1 cellular context compared by ENCODE assay signal in the genomic region with DNA sequence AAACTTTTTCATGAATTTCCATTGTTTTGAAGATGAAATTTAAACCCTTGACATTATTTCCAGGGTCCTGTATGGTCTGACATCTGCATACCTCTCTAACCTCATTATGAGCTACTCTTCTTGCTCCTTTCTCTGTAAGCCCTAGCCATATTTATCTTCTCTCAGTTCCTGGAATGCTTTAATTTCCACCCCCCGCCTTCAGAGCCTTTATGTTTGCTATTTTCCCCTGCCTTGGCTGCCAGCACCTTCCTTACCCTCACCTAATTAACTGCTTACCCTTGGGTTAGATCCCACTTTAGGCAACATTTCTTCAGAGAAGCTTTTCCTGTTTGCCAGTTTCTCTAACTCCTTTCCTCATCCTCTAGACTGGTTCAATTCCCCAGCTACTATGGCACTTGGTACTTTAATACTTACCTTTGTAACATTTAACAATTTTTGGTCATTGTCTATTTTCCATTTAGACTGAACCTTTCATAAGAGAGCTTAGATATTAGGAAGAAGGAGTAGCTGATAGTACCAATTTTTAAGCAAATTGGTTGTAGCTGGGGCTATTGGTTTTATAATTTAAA.
TF ChIP-seq lines count a peak whose summit lies in the region.

No MANE protein-coding gene starts in this region.

TF ChIP-seq in GM12878, 131 proteins besides CTCF, POLR2A, EP300 and RAD21:
- TF ChIP-seq STAT3 (IDR thresholded peaks at IDR 0.05; ENCODE audit: low read depth, low read length) (no peak), ZNF622 (IDR thresholded peaks at IDR 0.05) (no peak), BMI1 (IDR thresholded peaks at IDR 0.05; ENCODE audit: borderline replicate concordance) (no peak), RBBP5 (conservative IDR thresholded peaks at IDR 0.05) (no peak), TARDBP (IDR thresholded peaks at IDR 0.05; ENCODE audit: borderline replicate concordance) (no peak), PAX5 (IDR thresholded peaks at IDR 0.05; ENCODE audit: borderline replicate concordance, low read depth, low read length) (no peak), NFYA (IDR thresholded peaks at IDR 0.05; ENCODE audit: borderline replicate concordance, low read depth, low read length) (no peak), MEF2A (IDR thresholded peaks at IDR 0.05; ENCODE audit: insufficient read depth, low read depth, low read length) (no peak), CHD1 (IDR thresholded peaks at IDR 0.05; ENCODE audit: low read depth, low read length) (no peak), CHD4 (IDR thresholded peaks at IDR 0.05) (no peak), SP1 (IDR thresholded peaks at IDR 0.05; ENCODE audit: low read depth, low read length) (no peak), SREBF1 (IDR thresholded peaks at IDR 0.05; ENCODE audit: low read length) (no peak), CREB1 (IDR thresholded peaks at IDR 0.05; ENCODE audit: low read depth) (no peak)
- TF ChIP-seq, protein P1, sequence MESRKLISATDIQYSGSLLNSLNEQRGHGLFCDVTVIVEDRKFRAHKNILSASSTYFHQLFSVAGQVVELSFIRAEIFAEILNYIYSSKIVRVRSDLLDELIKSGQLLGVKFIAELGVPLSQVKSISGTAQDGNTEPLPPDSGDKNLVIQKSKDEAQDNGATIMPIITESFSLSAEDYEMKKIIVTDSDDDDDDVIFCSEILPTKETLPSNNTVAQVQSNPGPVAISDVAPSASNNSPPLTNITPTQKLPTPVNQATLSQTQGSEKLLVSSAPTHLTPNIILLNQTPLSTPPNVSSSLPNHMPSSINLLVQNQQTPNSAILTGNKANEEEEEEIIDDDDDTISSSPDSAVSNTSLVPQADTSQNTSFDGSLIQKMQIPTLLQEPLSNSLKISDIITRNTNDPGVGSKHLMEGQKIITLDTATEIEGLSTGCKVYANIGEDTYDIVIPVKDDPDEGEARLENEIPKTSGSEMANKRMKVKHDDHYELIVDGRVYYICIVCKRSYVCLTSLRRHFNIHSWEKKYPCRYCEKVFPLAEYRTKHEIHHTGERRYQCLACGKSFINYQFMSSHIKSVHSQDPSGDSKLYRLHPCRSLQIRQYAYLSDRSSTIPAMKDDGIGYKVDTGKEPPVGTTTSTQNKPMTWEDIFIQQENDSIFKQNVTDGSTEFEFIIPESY (IDR thresholded peaks at IDR 0.05), result no peak
- TF ChIP-seq, protein P2, sequence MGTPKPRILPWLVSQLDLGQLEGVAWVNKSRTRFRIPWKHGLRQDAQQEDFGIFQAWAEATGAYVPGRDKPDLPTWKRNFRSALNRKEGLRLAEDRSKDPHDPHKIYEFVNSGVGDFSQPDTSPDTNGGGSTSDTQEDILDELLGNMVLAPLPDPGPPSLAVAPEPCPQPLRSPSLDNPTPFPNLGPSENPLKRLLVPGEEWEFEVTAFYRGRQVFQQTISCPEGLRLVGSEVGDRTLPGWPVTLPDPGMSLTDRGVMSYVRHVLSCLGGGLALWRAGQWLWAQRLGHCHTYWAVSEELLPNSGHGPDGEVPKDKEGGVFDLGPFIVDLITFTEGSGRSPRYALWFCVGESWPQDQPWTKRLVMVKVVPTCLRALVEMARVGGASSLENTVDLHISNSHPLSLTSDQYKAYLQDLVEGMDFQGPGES (IDR thresholded peaks at IDR 0.05), result no peak
- TF ChIP-seq, protein P3, sequence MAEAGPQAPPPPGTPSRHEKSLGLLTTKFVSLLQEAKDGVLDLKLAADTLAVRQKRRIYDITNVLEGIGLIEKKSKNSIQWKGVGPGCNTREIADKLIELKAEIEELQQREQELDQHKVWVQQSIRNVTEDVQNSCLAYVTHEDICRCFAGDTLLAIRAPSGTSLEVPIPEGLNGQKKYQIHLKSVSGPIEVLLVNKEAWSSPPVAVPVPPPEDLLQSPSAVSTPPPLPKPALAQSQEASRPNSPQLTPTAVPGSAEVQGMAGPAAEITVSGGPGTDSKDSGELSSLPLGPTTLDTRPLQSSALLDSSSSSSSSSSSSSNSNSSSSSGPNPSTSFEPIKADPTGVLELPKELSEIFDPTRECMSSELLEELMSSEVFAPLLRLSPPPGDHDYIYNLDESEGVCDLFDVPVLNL (IDR thresholded peaks at IDR 0.05; ENCODE audit: low read depth, low read length), result no peak
- TF ChIP-seq, protein P4, sequence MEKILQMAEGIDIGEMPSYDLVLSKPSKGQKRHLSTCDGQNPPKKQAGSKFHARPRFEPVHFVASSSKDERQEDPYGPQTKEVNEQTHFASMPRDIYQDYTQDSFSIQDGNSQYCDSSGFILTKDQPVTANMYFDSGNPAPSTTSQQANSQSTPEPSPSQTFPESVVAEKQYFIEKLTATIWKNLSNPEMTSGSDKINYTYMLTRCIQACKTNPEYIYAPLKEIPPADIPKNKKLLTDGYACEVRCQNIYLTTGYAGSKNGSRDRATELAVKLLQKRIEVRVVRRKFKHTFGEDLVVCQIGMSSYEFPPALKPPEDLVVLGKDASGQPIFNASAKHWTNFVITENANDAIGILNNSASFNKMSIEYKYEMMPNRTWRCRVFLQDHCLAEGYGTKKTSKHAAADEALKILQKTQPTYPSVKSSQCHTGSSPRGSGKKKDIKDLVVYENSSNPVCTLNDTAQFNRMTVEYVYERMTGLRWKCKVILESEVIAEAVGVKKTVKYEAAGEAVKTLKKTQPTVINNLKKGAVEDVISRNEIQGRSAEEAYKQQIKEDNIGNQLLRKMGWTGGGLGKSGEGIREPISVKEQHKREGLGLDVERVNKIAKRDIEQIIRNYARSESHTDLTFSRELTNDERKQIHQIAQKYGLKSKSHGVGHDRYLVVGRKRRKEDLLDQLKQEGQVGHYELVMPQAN (conservative IDR thresholded peaks at IDR 0.05), result no peak
- TF ChIP-seq, protein P5, sequence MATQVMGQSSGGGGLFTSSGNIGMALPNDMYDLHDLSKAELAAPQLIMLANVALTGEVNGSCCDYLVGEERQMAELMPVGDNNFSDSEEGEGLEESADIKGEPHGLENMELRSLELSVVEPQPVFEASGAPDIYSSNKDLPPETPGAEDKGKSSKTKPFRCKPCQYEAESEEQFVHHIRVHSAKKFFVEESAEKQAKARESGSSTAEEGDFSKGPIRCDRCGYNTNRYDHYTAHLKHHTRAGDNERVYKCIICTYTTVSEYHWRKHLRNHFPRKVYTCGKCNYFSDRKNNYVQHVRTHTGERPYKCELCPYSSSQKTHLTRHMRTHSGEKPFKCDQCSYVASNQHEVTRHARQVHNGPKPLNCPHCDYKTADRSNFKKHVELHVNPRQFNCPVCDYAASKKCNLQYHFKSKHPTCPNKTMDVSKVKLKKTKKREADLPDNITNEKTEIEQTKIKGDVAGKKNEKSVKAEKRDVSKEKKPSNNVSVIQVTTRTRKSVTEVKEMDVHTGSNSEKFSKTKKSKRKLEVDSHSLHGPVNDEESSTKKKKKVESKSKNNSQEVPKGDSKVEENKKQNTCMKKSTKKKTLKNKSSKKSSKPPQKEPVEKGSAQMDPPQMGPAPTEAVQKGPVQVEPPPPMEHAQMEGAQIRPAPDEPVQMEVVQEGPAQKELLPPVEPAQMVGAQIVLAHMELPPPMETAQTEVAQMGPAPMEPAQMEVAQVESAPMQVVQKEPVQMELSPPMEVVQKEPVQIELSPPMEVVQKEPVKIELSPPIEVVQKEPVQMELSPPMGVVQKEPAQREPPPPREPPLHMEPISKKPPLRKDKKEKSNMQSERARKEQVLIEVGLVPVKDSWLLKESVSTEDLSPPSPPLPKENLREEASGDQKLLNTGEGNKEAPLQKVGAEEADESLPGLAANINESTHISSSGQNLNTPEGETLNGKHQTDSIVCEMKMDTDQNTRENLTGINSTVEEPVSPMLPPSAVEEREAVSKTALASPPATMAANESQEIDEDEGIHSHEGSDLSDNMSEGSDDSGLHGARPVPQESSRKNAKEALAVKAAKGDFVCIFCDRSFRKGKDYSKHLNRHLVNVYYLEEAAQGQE (IDR thresholded peaks at IDR 0.05; ENCODE audit: low read depth, low read length), result no peak
- TF ChIP-seq, protein P6, sequence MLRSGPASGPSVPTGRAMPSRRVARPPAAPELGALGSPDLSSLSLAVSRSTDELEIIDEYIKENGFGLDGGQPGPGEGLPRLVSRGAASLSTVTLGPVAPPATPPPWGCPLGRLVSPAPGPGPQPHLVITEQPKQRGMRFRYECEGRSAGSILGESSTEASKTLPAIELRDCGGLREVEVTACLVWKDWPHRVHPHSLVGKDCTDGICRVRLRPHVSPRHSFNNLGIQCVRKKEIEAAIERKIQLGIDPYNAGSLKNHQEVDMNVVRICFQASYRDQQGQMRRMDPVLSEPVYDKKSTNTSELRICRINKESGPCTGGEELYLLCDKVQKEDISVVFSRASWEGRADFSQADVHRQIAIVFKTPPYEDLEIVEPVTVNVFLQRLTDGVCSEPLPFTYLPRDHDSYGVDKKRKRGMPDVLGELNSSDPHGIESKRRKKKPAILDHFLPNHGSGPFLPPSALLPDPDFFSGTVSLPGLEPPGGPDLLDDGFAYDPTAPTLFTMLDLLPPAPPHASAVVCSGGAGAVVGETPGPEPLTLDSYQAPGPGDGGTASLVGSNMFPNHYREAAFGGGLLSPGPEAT (IDR thresholded peaks at IDR 0.05; ENCODE audit: low read depth), result no peak
- TF ChIP-seq, protein P7, sequence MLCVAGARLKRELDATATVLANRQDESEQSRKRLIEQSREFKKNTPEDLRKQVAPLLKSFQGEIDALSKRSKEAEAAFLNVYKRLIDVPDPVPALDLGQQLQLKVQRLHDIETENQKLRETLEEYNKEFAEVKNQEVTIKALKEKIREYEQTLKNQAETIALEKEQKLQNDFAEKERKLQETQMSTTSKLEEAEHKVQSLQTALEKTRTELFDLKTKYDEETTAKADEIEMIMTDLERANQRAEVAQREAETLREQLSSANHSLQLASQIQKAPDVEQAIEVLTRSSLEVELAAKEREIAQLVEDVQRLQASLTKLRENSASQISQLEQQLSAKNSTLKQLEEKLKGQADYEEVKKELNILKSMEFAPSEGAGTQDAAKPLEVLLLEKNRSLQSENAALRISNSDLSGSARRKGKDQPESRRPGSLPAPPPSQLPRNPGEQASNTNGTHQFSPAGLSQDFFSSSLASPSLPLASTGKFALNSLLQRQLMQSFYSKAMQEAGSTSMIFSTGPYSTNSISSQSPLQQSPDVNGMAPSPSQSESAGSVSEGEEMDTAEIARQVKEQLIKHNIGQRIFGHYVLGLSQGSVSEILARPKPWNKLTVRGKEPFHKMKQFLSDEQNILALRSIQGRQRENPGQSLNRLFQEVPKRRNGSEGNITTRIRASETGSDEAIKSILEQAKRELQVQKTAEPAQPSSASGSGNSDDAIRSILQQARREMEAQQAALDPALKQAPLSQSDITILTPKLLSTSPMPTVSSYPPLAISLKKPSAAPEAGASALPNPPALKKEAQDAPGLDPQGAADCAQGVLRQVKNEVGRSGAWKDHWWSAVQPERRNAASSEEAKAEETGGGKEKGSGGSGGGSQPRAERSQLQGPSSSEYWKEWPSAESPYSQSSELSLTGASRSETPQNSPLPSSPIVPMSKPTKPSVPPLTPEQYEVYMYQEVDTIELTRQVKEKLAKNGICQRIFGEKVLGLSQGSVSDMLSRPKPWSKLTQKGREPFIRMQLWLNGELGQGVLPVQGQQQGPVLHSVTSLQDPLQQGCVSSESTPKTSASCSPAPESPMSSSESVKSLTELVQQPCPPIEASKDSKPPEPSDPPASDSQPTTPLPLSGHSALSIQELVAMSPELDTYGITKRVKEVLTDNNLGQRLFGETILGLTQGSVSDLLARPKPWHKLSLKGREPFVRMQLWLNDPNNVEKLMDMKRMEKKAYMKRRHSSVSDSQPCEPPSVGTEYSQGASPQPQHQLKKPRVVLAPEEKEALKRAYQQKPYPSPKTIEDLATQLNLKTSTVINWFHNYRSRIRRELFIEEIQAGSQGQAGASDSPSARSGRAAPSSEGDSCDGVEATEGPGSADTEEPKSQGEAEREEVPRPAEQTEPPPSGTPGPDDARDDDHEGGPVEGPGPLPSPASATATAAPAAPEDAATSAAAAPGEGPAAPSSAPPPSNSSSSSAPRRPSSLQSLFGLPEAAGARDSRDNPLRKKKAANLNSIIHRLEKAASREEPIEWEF (IDR thresholded peaks at IDR 0.05; ENCODE audit: insufficient replicate concordance, low read depth, low read length), result no peak
